ENCODE assay signal across 27 cellular contexts in the genomic region with DNA sequence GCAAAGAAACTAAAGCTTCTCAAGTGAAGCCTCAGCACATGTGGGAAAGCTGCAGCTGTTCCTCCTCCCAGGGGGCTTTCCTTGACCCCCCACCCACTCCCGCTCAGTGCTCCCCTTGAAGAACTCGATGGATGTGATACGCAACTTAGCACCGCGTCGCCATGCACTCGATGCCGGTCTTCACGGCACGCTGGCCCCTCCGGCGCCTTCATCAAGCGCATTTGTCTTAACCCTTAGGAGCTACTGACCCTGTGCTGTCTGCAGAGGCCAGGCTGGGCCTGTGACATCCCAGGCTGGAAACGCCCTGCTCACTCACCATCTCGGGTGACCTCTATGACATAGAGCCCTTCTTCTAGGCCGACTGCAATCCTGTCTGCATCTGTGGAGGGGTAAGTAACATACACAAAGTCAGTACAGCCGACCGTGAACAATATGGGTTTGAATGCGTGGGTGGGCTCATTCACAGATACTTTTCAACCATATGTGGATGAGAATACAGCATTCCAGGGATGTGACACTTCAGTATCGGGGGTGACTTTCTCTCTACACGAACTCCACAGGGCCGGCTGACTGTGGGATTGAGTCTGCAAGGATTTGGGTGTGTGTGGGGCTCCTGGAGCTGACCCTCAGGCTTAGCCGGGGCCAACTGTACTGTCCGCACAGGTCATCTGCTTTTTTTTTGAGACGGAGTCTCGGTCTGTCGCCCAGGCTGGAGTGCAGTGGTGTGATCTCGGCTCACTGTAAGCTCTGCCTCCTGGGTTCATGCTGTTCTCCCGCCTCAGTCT. TPM values are rescaled to one million over a fixed set of nuclear protein-coding genes. Genes with fewer than 3 reads are reported as not detected.
"Had no signal": no experiment of that assay in that cellular context is flagged by ENCODE, and none has a peak within 500 bp of the region (broad histone marks: within the 10 kb centered on the region; RNA-seq: fewer than 3 reads in every experiment).

No MANE protein-coding gene starts in this region.

- H3K79me2 ChIP-seq: parathyroid adenoma had no signal

- H3K9me3 Mint-ChIP-seq: activated T-helper 2 cell treated with anti-CD3 and anti-CD28 coated beads, Interferon-gamma antibody, Interleukin-2, Interleukin-4, amounts not matched to agents 10 μg/mL and 5 μg/mL and 100 μg/mL, durations not matched to agents 14 hours and 24 hours and 36 hours; natural killer cell treated with Interleukin-12 subunit alpha and Interleukin-12 subunit beta and Interleukin-15 and Interleukin-18, amount 100 ng/mL, for 72 hours; T-helper 2 cell treated with Interferon-gamma antibody and Interleukin-4, amounts not matched to agents 5 μg/mL and 100 μg/mL, for 36 hours had no signal

- H3K4me3 ChIP-seq: body of pancreas, gastroesophageal sphincter, lung, psoas muscle, tibial nerve had no signal

- H3K27ac Mint-ChIP-seq: activated CD8-positive, alpha-beta memory T cell treated with anti-CD3 and anti-CD28 coated beads, Interleukin-2, amount 10 ng/mL, durations not matched to agents 7 days and 5 days; activated T-helper 2 cell treated with anti-CD3 and anti-CD28 coated beads, Interferon-gamma antibody, Interleukin-2, Interleukin-4, amounts not matched to agents 10 μg/mL and 5 μg/mL and 100 μg/mL, durations not matched to agents 14 hours and 24 hours and 36 hours; natural killer cell treated with Interleukin-12 subunit alpha and Interleukin-12 subunit beta and Interleukin-15 and Interleukin-18, amount 100 ng/mL, for 72 hours; T-helper 2 cell treated with Interferon-gamma antibody and Interleukin-4, amounts not matched to agents 5 μg/mL and 100 μg/mL, for 36 hours had no signal

- H3K27me3 Mint-ChIP-seq: activated CD4-positive, alpha-beta T cell treated with anti-CD3 and anti-CD28 coated beads for 36 hours; activated CD8-positive, alpha-beta memory T cell treated with anti-CD3 and anti-CD28 coated beads, Interleukin-2, amount 10 ng/mL, durations not matched to agents 7 days and 5 days; activated naive CD8-positive, alpha-beta T cell had no signal

- DNase-seq: activated CD4-positive, alpha-beta T cell treated with anti-CD3 and anti-CD28 coated beads for 36 hours; activated CD4-positive, CD25-positive, alpha-beta regulatory T cell; activated CD8-positive, alpha-beta memory T cell treated with anti-CD3 and anti-CD28 coated beads, Interleukin-2, amount 10 ng/mL, durations not matched to agents 7 days and 5 days; activated CD8-positive, alpha-beta T cell treated with anti-CD3 and anti-CD28 coated beads, Interleukin-2, amount 10 ng/mL, durations not matched to agents 7 days and 5 days; activated naive CD4-positive, alpha-beta T cell treated with Interleukin-2 at 50 U/mL for 16 hours; activated T-cell treated with anti-CD3 and anti-CD28 coated beads, Interleukin-2, amount 50 U/mL, for 48 hours; anterior cingulate cortex; body of pancreas; dermis blood vessel endothelial cell; effector CD4-positive, alpha-beta T cell; hippocampal formation; mesendoderm; nucleus accumbens; psoas muscle; stimulated activated naive CD4-positive, alpha-beta T cell treated with Interleukin-2 at 50 U/mL for 16 hours; T-helper 1 cell had no signal

- H2AFZ ChIP-seq: parathyroid adenoma had no signal

- H3K4me3 Mint-ChIP-seq: activated CD4-positive, alpha-beta T cell treated with anti-CD3 and anti-CD28 coated beads for 36 hours; activated CD8-positive, alpha-beta T cell treated with anti-CD3 and anti-CD28 coated beads, Interleukin-2, amount 10 ng/mL, durations not matched to agents 7 days and 5 days; natural killer cell treated with Interleukin-12 subunit alpha and Interleukin-12 subunit beta and Interleukin-15 and Interleukin-18, amount 100 ng/mL, for 72 hours; T-helper 2 cell treated with Interferon-gamma antibody and Interleukin-4, amounts not matched to agents 5 μg/mL and 100 μg/mL, for 36 hours had no signal

- ATAC-seq: activated CD4-positive, alpha-beta T cell treated with anti-CD3 and anti-CD28 coated beads for 36 hours; activated CD8-positive, alpha-beta memory T cell treated with anti-CD3 and anti-CD28 coated beads, Interleukin-2, amount 10 ng/mL, durations not matched to agents 7 days and 5 days; activated CD8-positive, alpha-beta T cell treated with anti-CD3 and anti-CD28 coated beads, Interleukin-2, amount 10 ng/mL, durations not matched to agents 7 days and 5 days; body of pancreas; gastroesophageal sphincter; left lobe of liver; natural killer cell treated with Interleukin-12 subunit alpha and Interleukin-12 subunit beta and Interleukin-15 and Interleukin-18, amount 100 ng/mL, for 72 hours; psoas muscle had no signal

- H3K4me1 ChIP-seq: body of pancreas, parathyroid adenoma had no signal

- H3K9me3 ChIP-seq: body of pancreas, gastroesophageal sphincter, psoas muscle, spleen, tibial nerve had no signal

- H3K27me3 ChIP-seq: body of pancreas, gastroesophageal sphincter, spleen, tibial nerve had no signal

- H3K36me3 Mint-ChIP-seq: activated CD8-positive, alpha-beta memory T cell treated with anti-CD3 and anti-CD28 coated beads, Interleukin-2, amount 10 ng/mL, durations not matched to agents 7 days and 5 days; natural killer cell treated with Interleukin-12 subunit alpha and Interleukin-12 subunit beta and Interleukin-15 and Interleukin-18, amount 100 ng/mL, for 72 hours had no signal

- H3K27ac ChIP-seq: body of pancreas, epithelial cell of prostate, gastroesophageal sphincter, parathyroid adenoma, psoas muscle, tibial nerve had no signal

RNA-seq across cellular contexts. Expression of gene AMN, which starts 23.1 kb away (rescaled TPM):
- total RNA-seq: dermis blood vessel endothelial cell, psoas muscle had no signal
